22 cellular contexts compared by ENCODE assay signal in the genomic region with DNA sequence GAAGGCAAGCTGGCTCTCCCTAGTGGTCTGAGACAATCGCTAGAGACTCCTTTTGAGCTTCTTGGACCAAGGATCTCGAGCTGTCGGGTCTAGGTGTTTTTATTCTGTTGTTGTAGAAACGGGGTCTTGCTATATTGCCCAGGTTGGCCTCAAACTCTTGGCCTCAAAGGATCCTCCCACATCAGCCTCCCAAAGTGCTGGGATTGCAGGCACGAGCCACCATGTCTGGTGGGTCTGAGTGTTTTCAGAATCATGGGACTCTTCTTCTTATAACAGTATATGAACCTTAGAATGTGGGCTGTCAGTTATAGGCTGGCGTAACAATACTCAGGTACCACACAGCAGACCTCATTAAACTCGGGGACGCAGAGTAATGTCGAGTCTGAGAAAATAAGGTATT.
"Had no signal": no experiment of that assay in that cellular context is flagged by ENCODE, and none has a peak within 500 bp of the region (broad histone marks: within the 10 kb centered on the region; RNA-seq: fewer than 3 reads in every experiment).

No MANE protein-coding gene starts in this region.

- H3K27ac Mint-ChIP-seq: mesothelial cell of epicardium had no signal

- DNase-seq: dermis blood vessel endothelial cell; dorsolateral prefrontal cortex; effector CD4-positive, alpha-beta T cell; effector memory CD4-positive, alpha-beta T cell; erythroblast; esophagus squamous epithelium; foreskin fibroblast; foreskin melanocyte; gastrocnemius medialis; glutamatergic neuron; heart right ventricle; hippocampal formation; left cardiac atrium; left lung; left ventricle myocardium superior; lower lobe of right lung; mesenchymal stem cell; mucosa of descending colon had no signal

- H3K27me3 ChIP-seq: dorsolateral prefrontal cortex, esophagus squamous epithelium, gastrocnemius medialis, heart right ventricle, left lung had no signal

- H3K4me1 ChIP-seq: esophagus squamous epithelium, left lung, lower lobe of right lung had no signal

- ATAC-seq: esophagus mucosa, gastrocnemius medialis, heart right ventricle, left cardiac atrium, left lung, left ventricle myocardium superior, lower lobe of right lung, mucosa of descending colon had no signal

- H3K27ac ChIP-seq: coronary artery, dorsolateral prefrontal cortex, epithelial cell of prostate, esophagus squamous epithelium, gastrocnemius medialis, left lung, lower lobe of right lung had no signal

- H3K9me3 Mint-ChIP-seq: mesothelial cell of epicardium had no signal

- H3K4me3 Mint-ChIP-seq: mesothelial cell of epicardium had no signal

- H3K9me3 ChIP-seq: esophagus squamous epithelium, gastrocnemius medialis, heart right ventricle, left lung, lower lobe of right lung, mucosa of descending colon had no signal

- H3K4me3 ChIP-seq: coronary artery, dorsolateral prefrontal cortex, esophagus squamous epithelium, gastrocnemius medialis, heart right ventricle, left lung, lower lobe of right lung, mucosa of descending colon had no signal

- H3K4me1 Mint-ChIP-seq: mesothelial cell of epicardium had no signal
